In genomic region chr17:27511921-27512320, GRCh38 we compare ENCODE assay signal across 18 cellular contexts. TPM values are rescaled to one million over a fixed set of nuclear protein-coding genes. Genes with fewer than 3 reads are reported as not detected.
DNase-seq lines count a peak whose midpoint lies in the region; ATAC-seq and TF ChIP-seq lines count a peak whose summit lies in the region.
"Had no signal": no experiment of that assay in that cellular context is flagged by ENCODE, and none has a peak within 500 bp of the region (broad histone marks: within the 10 kb centered on the region; RNA-seq: fewer than 3 reads in every experiment).

No MANE protein-coding gene starts in this region.

- no peak for TF ChIP-seq RAD21 in IMR-90 (IDR thresholded peaks at IDR 0.05; ENCODE audit: low read length)

- H4K8ac ChIP-seq in IMR-90 (ENCODE audit: low read depth in 2 of 2, low read length in 2 of 2), result 0 out of 4 replicates have a peak overlapping the region, but pooled peaks of 1 of the 2 experiments have one; percentile 31

- peaks cover 26% of the 10 kb centered on the region for H3K4me1 ChIP-seq in IMR-90 (ENCODE audit: control insufficient read depth, insufficient read depth, low read length)
- peaks cover 56% of the 10 kb centered on the region for H3K4me1 ChIP-seq in muscle layer of colon (ENCODE audit: insufficient read depth, low read length)
- H3K4me1 ChIP-seq in thymus (ENCODE audit: control insufficient read depth, insufficient read depth, low read length), result no peaks in the 10 kb centered on the region

- H2AK9ac ChIP-seq in IMR-90 (replicated peaks; ENCODE audit: low read depth, low read length, poor library complexity), result no peak overlapping the region

- H3K23ac ChIP-seq in IMR-90 (ENCODE audit: low read depth, low read length), result 0 out of 2 replicates have a peak overlapping the region, but pooled peaks have one; percentile 35

- H2BK5ac ChIP-seq in IMR-90 (ENCODE audit: low read depth, low read length, poor library complexity, severe bottlenecking), result peak overlapping the region; percentile 25

- H2BK15ac ChIP-seq in IMR-90 (ENCODE audit: low read depth, low read length), result no peak overlapping the region; the same call in 2 of the 3 replicates

- H3K56ac ChIP-seq in IMR-90 (ENCODE audit: extremely low read depth, insufficient read depth, low read length), result no peak overlapping the region

- dilution Hi-C loops in IMR-90 (cut with HindIII; ENCODE audit: low sequenced_read_pairs, unreplicated experiment), result no loop called here

- H3K9ac ChIP-seq in IMR-90 (ENCODE audit: low read depth, low read length) (no peak overlapping the region), muscle layer of colon (ENCODE audit: low read length) (no peak overlapping the region)

- peaks cover 53 to 81% of the 10 kb centered on the region in 2 experiments for H3K79me1 ChIP-seq in IMR-90 (ENCODE audit: low read depth in 1 of 2, low read length in 2 of 2)

- CTCF ChIA-PET in IMR-90 (lab: Yijun Ruan, JAX), result interaction anchor here (0.6 to 1.5 kb wide), 2 partner anchors 12 to 87 kb away, joined by 3 read pairs; no protein-coding TSS in a partner anchor

- H3K9me1 ChIP-seq in IMR-90 (ENCODE audit: insufficient read depth, low read length), result peaks cover 29% of the 10 kb centered on the region

- TF ChIP-seq POLR2A in IMR-90 (IDR thresholded peaks at IDR 0.05; ENCODE audit: low read depth, low read length), result no peak

- no peak overlapping the region for H3K4me2 ChIP-seq in IMR-90 (ENCODE audit: low read depth, low read length)

- no TSS peak for BruUV-seq in IMR-90 (replicated peaks; lab: Mats Ljungman, UMichigan)

- H3K14ac ChIP-seq in IMR-90 (replicated peaks; ENCODE audit: low read depth, low read length), result peak overlapping the region; percentile 53

- DNase-seq in IMR-90 (no peak), dorsolateral prefrontal cortex (no peak), putamen (ENCODE audit: low spot score) (no peak)
- DNase-seq: DND-41, H7, NCI-H1417 treated with DMSO at 0.1 percent for 48 hours, NCI-H2029, NCI-H2171, NCI-H748 treated with DMSO at 0.1 percent for 48 hours, OCI-M1, RPMI8226, SIG-M5 had no signal

- in situ Hi-C loops in IMR-90 (cut with MboI; ENCODE audit: low sequenced_read_pairs), result no loop called here

- H4K91ac ChIP-seq in IMR-90 (ENCODE audit: insufficient read depth, low read depth, low read length), result no peak overlapping the region; the same call in 1 of the 2 replicates

- TF ChIP-seq CTCF in IMR-90 (conservative IDR thresholded peaks at IDR 0.05; ENCODE audit: low read depth, low read length), result no peak
- TF ChIP-seq CTCF in dorsolateral prefrontal cortex (IDR thresholded peaks at IDR 0.05 in 54 of 56, conservative IDR thresholded peaks at IDR 0.05 in 2 of 56; ENCODE audit: low read depth in 1 of 56, partially characterized antibody in 56 of 56), result no peak

- H4K20me1 ChIP-seq in IMR-90 (ENCODE audit: insufficient read depth, low read length), result peaks cover 61% of the 10 kb centered on the region

- H2BK20ac ChIP-seq in IMR-90 (ENCODE audit: low read depth, low read length), result peak overlapping the region; percentile 32; the same call in 1 of the 2 replicates

- no peak for ATAC-seq in IMR-90 (ENCODE audit: low read depth)
- ATAC-seq in HG03045 (IDR thresholded peaks at IDR 0.05; ENCODE audit: unreplicated experiment), result no peak
- ATAC-seq in GM18909 (IDR thresholded peaks at IDR 0.05; ENCODE audit: poor library complexity, unreplicated experiment), result no peak
- ATAC-seq: GM12878 had no signal

- no peaks in the 10 kb centered on the region for H3K9me3 ChIP-seq in IMR-90 (ENCODE audit: control insufficient read depth, insufficient read depth, low read length)
- H3K9me3 ChIP-seq in muscle layer of colon (ENCODE audit: low read length), result no peaks in the 10 kb centered on the region
- no peaks in the 10 kb centered on the region for H3K9me3 ChIP-seq in thymus (ENCODE audit: control insufficient read depth)

- intact Hi-C loops in IMR-90 (cut with micrococcal nuclease) (no loop called here), dorsolateral prefrontal cortex (cut with DNase I) (no loop called here)

- H3K36me3 ChIP-seq in IMR-90 (ENCODE audit: control insufficient read depth, insufficient read depth, low read length) (no peaks in the 10 kb centered on the region), muscle layer of colon (ENCODE audit: insufficient read depth, low read length) (no peaks in the 10 kb centered on the region), thymus (ENCODE audit: control insufficient read depth, insufficient read depth) (no peaks in the 10 kb centered on the region)

- H4K5ac ChIP-seq in IMR-90 (ENCODE audit: low read depth, low read length), result peak overlapping the region; percentile 41; the same call in 1 of the 2 replicates

- no peak overlapping the region for H2AFZ ChIP-seq in IMR-90 (replicated peaks; ENCODE audit: low read length, poor library complexity)

- H2BK120ac ChIP-seq in IMR-90 (ENCODE audit: low read depth, low read length), result peak overlapping the region; percentile 66

- 14% methylated on average over 1 of the region's 2 CpGs; no CpG with 5 or more reads in 1 of the 2 experiments for WGBS in IMR-90 (ENCODE audit: extremely low coverage in 2 of 2, insufficient read length in 1 of 2), 2 experiments
- WGBS in thymus, result 94% methylated on average over 2 of the region's 2 CpGs

- H3K27ac ChIP-seq in IMR-90 (ENCODE audit: insufficient read depth, low read length) (peak overlapping the region; percentile 51; the same call in 1 of the 2 replicates), dorsolateral prefrontal cortex (peak overlapping the region in 55 of 59 donors; percentile 5 to 97 (median 87)), muscle layer of colon (ENCODE audit: low read depth, low read length) (peak overlapping the region; percentile 27), thymus (ENCODE audit: low read depth) (peak overlapping the region; percentile 31)
- H3K27ac ChIP-seq: C4-2B had no signal

- H3K4me3 ChIP-seq in IMR-90 (ENCODE audit: insufficient read depth, low read depth, low read length) (no peak overlapping the region), dorsolateral prefrontal cortex (no peak overlapping the region), muscle layer of colon (ENCODE audit: low read depth in 1 of 2, low read length in 2 of 2) (no peak overlapping the region), thymus (ENCODE audit: low read length) (no peak overlapping the region)
- H3K4me3 ChIP-seq: GM12878 had no signal

- H3K4ac ChIP-seq in IMR-90 (ENCODE audit: low read depth, low read length), result peak overlapping the region; percentile 71

- H3K27me3 ChIP-seq in IMR-90 (ENCODE audit: control insufficient read depth, insufficient read depth, low read length) (no peaks in the 10 kb centered on the region), dorsolateral prefrontal cortex (no peaks in the 10 kb centered on the region), muscle layer of colon (ENCODE audit: control insufficient read depth in 1 of 2, insufficient read depth in 2 of 2, low read length in 2 of 2) (no peaks in the 10 kb centered on the region), thymus (ENCODE audit: control insufficient read depth, insufficient read depth) (no peaks in the 10 kb centered on the region)

- no peak overlapping the region; the same call in 1 of the 2 replicates for H2AK5ac ChIP-seq in IMR-90 (ENCODE audit: low read depth, low read length)

- peak overlapping the region; percentile 36 for H3K18ac ChIP-seq in IMR-90 (ENCODE audit: low read depth, low read length)

- POLR2A ChIA-PET in IMR-90 (lab: Charles Lee; ENCODE audit: unreplicated experiment), result no interaction called here

TF ChIP-seq in IMR-90, 13 proteins besides CTCF, POLR2A, EP300 and RAD21:
- TF ChIP-seq MAFK (IDR thresholded peaks at IDR 0.05; ENCODE audit: low read depth, low read length) (peak; percentile 71), SMC3 (IDR thresholded peaks at IDR 0.05; ENCODE audit: low read depth, low read length) (no peak)

RNA-seq across cellular contexts. Expression of gene KSR1, which starts 55.7 kb away (rescaled TPM):
- total RNA-seq in IMR-90 (2012; rRNA removed) (8.9 and 12.5 TPM in 2 replicates), dorsolateral prefrontal cortex (100 to 1,000 TPM in 3 of 120 experiments, 10 to 100 TPM in 117; 44.7 to 102 (median 69.9) TPM)
- polyA plus RNA-seq in IMR-90 (2012; rRNA removed) (19.5 and 21.9 TPM in 2 replicates), thymus (32.8 TPM)
- 12.2 and 18.8 TPM in 2 replicates for polyA plus RNA-seq in IMR-90 (2012; cell fraction: cytosol; rRNA removed)
- polyA plus RNA-seq in IMR-90 (2012; cell fraction: nucleus; rRNA removed; ENCODE audit: low replicate concordance), result 83.2 and 123 TPM in 2 replicates

Comparison
In these comparisons a context has a peak if more than half of its experiments do, and no peak if none do; other contexts are left out.
1. H3K27ac ChIP-seq: peak in every context shown above with its lines; median percentile 87 in dorsolateral prefrontal cortex; 51 in IMR-90; 31 in thymus; 27 in muscle layer of colon.